In the genomic region with DNA sequence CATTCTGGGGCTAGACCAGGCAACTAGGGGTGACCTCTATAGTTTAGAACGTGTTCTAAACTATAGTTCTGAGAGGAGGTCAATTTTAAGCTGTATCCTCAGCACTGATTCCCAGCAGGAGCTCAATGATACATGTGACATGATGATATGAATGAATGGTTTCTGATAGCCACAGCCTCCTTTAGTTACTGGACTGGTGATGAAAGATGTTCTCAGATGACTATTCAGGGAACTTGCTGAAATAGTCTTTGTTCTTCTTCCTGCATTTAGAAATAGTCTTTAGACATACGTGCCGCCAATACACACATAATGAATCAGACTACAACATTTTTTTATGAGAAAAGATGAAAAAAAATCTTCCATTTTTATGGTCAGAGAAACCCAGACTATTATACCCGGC, we compare ENCODE assay signal across 26 cellular contexts.
A peak's percentile ranks its signal among the peaks of the same experiment; 100 is the strongest.
DNase-seq lines count a peak whose midpoint lies in the region; ATAC-seq, FAIRE-seq and TF ChIP-seq lines count a peak whose summit lies in the region.
"Had no signal": no experiment of that assay in that cellular context is flagged by ENCODE, and none has a peak within 500 bp of the region (broad histone marks: within the 10 kb centered on the region; RNA-seq: fewer than 3 reads in every experiment).

No MANE protein-coding gene starts in this region.

- H2AFZ ChIP-seq in GM23248, result no peak overlapping the region
- H2AFZ ChIP-seq in smooth muscle cell (ENCODE audit: low read depth), result no peak overlapping the region
- no peak overlapping the region for H2AFZ ChIP-seq in SK-N-SH (ENCODE audit: low read depth)
- H2AFZ ChIP-seq: GM23338 had no signal

- TF ChIP-seq RAD21 in SK-N-SH (IDR thresholded peaks at IDR 0.05; ENCODE audit: low read length), result no peak

- POLR2A ChIA-PET in SK-N-SH (lab: Yijun Ruan, JAX), result no interaction called here

- CTCF ChIA-PET in SK-N-SH (lab: Yijun Ruan, JAX), result no interaction called here

- H3K9me2 ChIP-seq in GM23248 (ENCODE audit: insufficient read depth), result no peaks in the 10 kb centered on the region
- H3K9me2 ChIP-seq in SK-N-SH, result no peaks in the 10 kb centered on the region

- no peak overlapping the region for H3K27ac Mint-ChIP-seq in stimulated activated naive CD8-positive, alpha-beta T cell treated with anti-CD3 and anti-CD28 coated beads, Interleukin-15, amount 100 ng/mL, for 72 hours
- H3K27ac Mint-ChIP-seq: activated naive CD8-positive, alpha-beta T cell treated with anti-CD3 and anti-CD28 coated beads for 36 hours; CD4-positive, alpha-beta T cell; GM23338; IgD-negative memory B cell; naive B cell had no signal

- TF ChIP-seq CTCF in bronchial epithelial cell (IDR thresholded peaks at IDR 0.05; ENCODE audit: insufficient read depth, low read length, severe bottlenecking), result no peak
- TF ChIP-seq CTCF in fibroblast of pulmonary artery (IDR thresholded peaks at IDR 0.05; ENCODE audit: low read length, missing control alignments), result no peak
- TF ChIP-seq CTCF in smooth muscle cell (IDR thresholded peaks at IDR 0.05; ENCODE audit: borderline replicate concordance, insufficient read depth, poor library complexity, severe bottlenecking), result no peak
- no peak for TF ChIP-seq CTCF in SK-N-SH (IDR thresholded peaks at IDR 0.05)

- H3K27me3 ChIP-seq in GM23248 (replicated peaks; ENCODE audit: insufficient read depth) (no peaks in the 10 kb centered on the region), bronchial epithelial cell (ENCODE audit: control insufficient read depth, insufficient read depth, low read length) (no peaks in the 10 kb centered on the region), smooth muscle cell (ENCODE audit: low read depth) (no peaks in the 10 kb centered on the region), SK-N-SH (ENCODE audit: insufficient read depth) (no peaks in the 10 kb centered on the region)

- in situ Hi-C loops in GM23248 (cut with MboI), result no loop called here

- FAIRE-seq in bronchial epithelial cell (lab: Jason Lieb, UNC), result no peak
- FAIRE-seq: A549, astrocyte, D721Med, kidney had no signal

- no peaks in the 10 kb centered on the region for H3K9me3 Mint-ChIP-seq in stimulated activated naive CD8-positive, alpha-beta T cell treated with anti-CD3 and anti-CD28 coated beads, Interleukin-15, amount 100 ng/mL, for 72 hours
- H3K9me3 Mint-ChIP-seq: activated naive CD8-positive, alpha-beta T cell treated with anti-CD3 and anti-CD28 coated beads for 36 hours; activated T-cell treated with anti-CD3 and anti-CD28 coated beads, Interleukin-2, amount 50 U/mL, for 4 hours; CD4-positive, alpha-beta T cell; central memory CD8-positive, alpha-beta T cell; GM23338; IgD-negative memory B cell; naive B cell had no signal

- TF ChIP-seq EP300 in SK-N-SH (IDR thresholded peaks at IDR 0.05; ENCODE audit: borderline replicate concordance in 1 of 2, low read depth in 1 of 2, low read length in 1 of 2), result no peak

- H3K79me2 ChIP-seq in GM23248 (ENCODE audit: insufficient read depth), result no peaks in the 10 kb centered on the region
- H3K79me2 ChIP-seq in smooth muscle cell (ENCODE audit: low read depth), result no peaks in the 10 kb centered on the region
- no peaks in the 10 kb centered on the region for H3K79me2 ChIP-seq in SK-N-SH (ENCODE audit: insufficient read depth)

- 45 to 53% methylated on average over 4 of the region's 4 CpGs for WGBS in GM23248 (ENCODE audit: low coverage in 1 of 2, low lambda C conversion rate in 2 of 2, missing lambda C conversion rate in 2 of 2), 2 experiments
- 69% methylated on average over 4 of the region's 4 CpGs for WGBS in smooth muscle cell (ENCODE audit: low lambda C conversion rate)
- WGBS in SK-N-SH (ENCODE audit: low lambda C conversion rate), result 64% methylated on average over 4 of the region's 4 CpGs

- H3K4me2 ChIP-seq in GM23248 (ENCODE audit: unreplicated experiment) (no peak overlapping the region), smooth muscle cell (no peak overlapping the region), SK-N-SH (no peak overlapping the region)
- H3K4me2 ChIP-seq: A549, GM23338 had no signal

- no peaks in the 10 kb centered on the region for H3K9me3 ChIP-seq in GM23248 (ENCODE audit: low read depth)
- H3K9me3 ChIP-seq in smooth muscle cell (replicated peaks; ENCODE audit: low read depth), result no peaks in the 10 kb centered on the region
- no peaks in the 10 kb centered on the region for H3K9me3 ChIP-seq in SK-N-SH
- H3K9me3 ChIP-seq: A549 had no signal

- H3K9ac ChIP-seq in GM23248 (no peak overlapping the region), smooth muscle cell (ENCODE audit: low read depth) (no peak overlapping the region), SK-N-SH (no peak overlapping the region)

- no peaks in the 10 kb centered on the region; the same call in 1 of the 2 replicates for H3F3A ChIP-seq in GM23248 (ENCODE audit: insufficient read depth)
- no peaks in the 10 kb centered on the region for H3F3A ChIP-seq in smooth muscle cell (ENCODE audit: low read depth)
- H3F3A ChIP-seq in SK-N-SH (replicated peaks; ENCODE audit: insufficient read depth), result no peaks in the 10 kb centered on the region

- H3K27me3 Mint-ChIP-seq in stimulated activated naive CD8-positive, alpha-beta T cell treated with anti-CD3 and anti-CD28 coated beads, Interleukin-15, amount 100 ng/mL, for 72 hours, result peaks cover 16% of the 10 kb centered on the region
- H3K27me3 Mint-ChIP-seq: activated naive CD8-positive, alpha-beta T cell treated with anti-CD3 and anti-CD28 coated beads for 36 hours; central memory CD8-positive, alpha-beta T cell; progenitor cell of endocrine pancreas had no signal

- H3K27ac ChIP-seq in GM23248 (no peak overlapping the region), smooth muscle cell (ENCODE audit: low read depth) (peak overlapping the region; percentile 29), SK-N-SH (ENCODE audit: low read depth in 2 of 2, low read length in 1 of 2) (no peak overlapping the region)
- H3K27ac ChIP-seq: A549 had no signal

- no peak for ATAC-seq in stimulated activated naive CD8-positive, alpha-beta T cell treated with anti-CD3 and anti-CD28 coated beads, Interleukin-15, amount 100 ng/mL, for 72 hours
- ATAC-seq: A549; activated T-cell treated with anti-CD3 and anti-CD28 coated beads, Interleukin-2, amount 50 U/mL, for 4 hours; GM23338; sciatic nerve had no signal

- DNase-seq in GM23248 (peak; percentile 36), bronchial epithelial cell (ENCODE audit: low read depth) (peak; percentile 8), fibroblast of pulmonary artery (ENCODE audit: low read depth) (peak; percentile 41), smooth muscle cell (lab: John Stamatoyannopoulos, UW; ENCODE audit: unreplicated experiment) (no peak), NCI-H1092 (lab: John Stamatoyannopoulos, UW) (no peak), SK-N-SH (no peak), NCI-H128 (lab: John Stamatoyannopoulos, UW; ENCODE audit: unreplicated experiment) (no peak)
- no peak for DNase-seq in stimulated activated naive CD8-positive, alpha-beta T cell treated with anti-CD3 and anti-CD28 coated beads, Interleukin-15, amount 100 ng/mL, for 72 hours
- DNase-seq: activated CD4-positive, CD25-positive, alpha-beta regulatory T cell; activated gamma-delta T cell; activated naive CD8-positive, alpha-beta T cell treated with anti-CD3 and anti-CD28 coated beads for 36 hours; activated T-cell treated with anti-CD3 and anti-CD28 coated beads, Interleukin-2, amount 50 U/mL, for 4 hours; AML-193; CD4-positive, alpha-beta T cell; dermis blood vessel endothelial cell; kidney; naive B cell; stimulated activated CD4-positive, alpha-beta T cell treated with anti-CD3 and anti-CD28 coated beads, Interleukin-4, amount 100 ng/mL, for 4 hours had no signal

- H3K36me3 ChIP-seq in GM23248 (ENCODE audit: low read depth) (no peaks in the 10 kb centered on the region), bronchial epithelial cell (ENCODE audit: control insufficient read depth, insufficient read depth, low read length) (no peaks in the 10 kb centered on the region), smooth muscle cell (ENCODE audit: low read depth) (no peaks in the 10 kb centered on the region), SK-N-SH (replicated peaks in 1 of 2; ENCODE audit: control insufficient read depth in 1 of 2, insufficient read depth in 2 of 2, low read length in 1 of 2) (peaks cover 13 to 20% of the 10 kb centered on the region in 2 experiments)

- H4K20me1 ChIP-seq in GM23248 (ENCODE audit: insufficient read depth), result no peaks in the 10 kb centered on the region
- no peaks in the 10 kb centered on the region for H4K20me1 ChIP-seq in smooth muscle cell (ENCODE audit: low read depth)
- no peaks in the 10 kb centered on the region for H4K20me1 ChIP-seq in SK-N-SH (ENCODE audit: insufficient read depth)

- H3K4me1 Mint-ChIP-seq in stimulated activated naive CD8-positive, alpha-beta T cell treated with anti-CD3 and anti-CD28 coated beads, Interleukin-15, amount 100 ng/mL, for 72 hours, result no peaks in the 10 kb centered on the region
- H3K4me1 Mint-ChIP-seq: central memory CD8-positive, alpha-beta T cell; IgD-negative memory B cell; naive B cell had no signal

- H3K4me3 ChIP-seq in GM23248, result no peak overlapping the region
- no peak overlapping the region for H3K4me3 ChIP-seq in bronchial epithelial cell (ENCODE audit: low read depth, low read length)
- H3K4me3 ChIP-seq in fibroblast of pulmonary artery (replicated peaks; ENCODE audit: low read depth, low read length), result no peak overlapping the region
- H3K4me3 ChIP-seq in smooth muscle cell, result no peak overlapping the region
- H3K4me3 ChIP-seq in SK-N-SH (ENCODE audit: low read depth in 2 of 2, low read length in 1 of 2), result no peak overlapping the region
- H3K4me3 ChIP-seq: A549, GM23338 had no signal

- H3K4me1 ChIP-seq in GM23248 (ENCODE audit: insufficient read depth), result no peaks in the 10 kb centered on the region
- H3K4me1 ChIP-seq in smooth muscle cell (ENCODE audit: low read depth), result no peaks in the 10 kb centered on the region
- no peaks in the 10 kb centered on the region for H3K4me1 ChIP-seq in SK-N-SH (ENCODE audit: control insufficient read depth in 1 of 2, insufficient read depth in 2 of 2, low read depth in 1 of 2, low read length in 1 of 2)
- H3K4me1 ChIP-seq: A549 had no signal

- H3K4me3 Mint-ChIP-seq in stimulated activated naive CD8-positive, alpha-beta T cell treated with anti-CD3 and anti-CD28 coated beads, Interleukin-15, amount 100 ng/mL, for 72 hours, result no peak overlapping the region
- H3K4me3 Mint-ChIP-seq: activated naive CD8-positive, alpha-beta T cell treated with anti-CD3 and anti-CD28 coated beads for 36 hours; activated T-cell treated with anti-CD3 and anti-CD28 coated beads, Interleukin-2, amount 50 U/mL, for 4 hours; CD4-positive, alpha-beta T cell; central memory CD8-positive, alpha-beta T cell; GM23338; IgD-negative memory B cell; naive B cell had no signal

TF ChIP-seq in SK-N-SH, 30 proteins besides CTCF, POLR2A, EP300 and RAD21 (continues in another document):
- no peak for TF ChIP-seq RXRA (IDR thresholded peaks at IDR 0.05; ENCODE audit: borderline replicate concordance, low read depth)
- TF ChIP-seq FOSL2 (IDR thresholded peaks at IDR 0.05; ENCODE audit: borderline replicate concordance, low read depth), result no peak
- no peak for TF ChIP-seq NFIC (IDR thresholded peaks at IDR 0.05; ENCODE audit: borderline replicate concordance)

Comparison
In these comparisons a context has a peak if more than half of its experiments do, and no peak if none do; other contexts are left out.
1. DNase-seq: peak in GM23248 (single experiment), bronchial epithelial cell (single experiment) and fibroblast of pulmonary artery (single experiment); none in smooth muscle cell (single experiment), NCI-H1092 (single experiment), stimulated activated naive CD8-positive, alpha-beta T cell treated with anti-CD3 and anti-CD28 coated beads, Interleukin-15, amount 100 ng/mL, for 72 hours (0 of 2), SK-N-SH (single experiment) and NCI-H128 (single experiment).